Comparison of ENCODE assay signal across 17 cellular contexts in genomic region chr7:141788296-141788695, GRCh38. TPM values are rescaled to one million over a fixed set of nuclear protein-coding genes. Genes with fewer than 3 reads are reported as not detected.
DNase-seq lines count a peak whose midpoint lies in the region; ATAC-seq, FAIRE-seq and TF ChIP-seq lines count a peak whose summit lies in the region.
"Had no signal": no experiment of that assay in that cellular context is flagged by ENCODE, and none has a peak within 500 bp of the region (broad histone marks: within the 10 kb centered on the region; RNA-seq: fewer than 3 reads in every experiment).

No MANE protein-coding gene starts in this region.

- peaks cover 0 to 7% (median 0%) of the 10 kb centered on the region in 11 experiments; a peak in 1 of 22 replicates for H3K9me3 ChIP-seq in BLaER1 treated with 17β-estradiol and CSF1 and Interleukin-3, amounts not matched to agents 10 nM and 100 nM (replicated peaks in 1 of 11)
- H3K9me3 ChIP-seq: BE2C had no signal

- H3K36me3 ChIP-seq in BLaER1 treated with 17β-estradiol and CSF1 and Interleukin-3, amounts not matched to agents 10 nM and 100 nM, result peaks cover 14 to 32% (median 22%) of the 10 kb centered on the region in 11 experiments; a peak in 20 of 22 replicates
- H3K36me3 ChIP-seq: BE2C had no signal

- peaks cover 41% of the 10 kb centered on the region for H3K36me3 Mint-ChIP-seq in activated T-helper 17 cell treated with anti-CD3 and anti-CD28 coated beads, Interleukin-2, amount 50 U/mL, for 72 hours (ENCODE audit: low read depth)
- H3K36me3 Mint-ChIP-seq in type B pancreatic cell, result peaks cover 14% of the 10 kb centered on the region

- no peak overlapping the region for H3K4me3 ChIP-seq in BLaER1 treated with 17β-estradiol and CSF1 and Interleukin-3, amounts not matched to agents 10 nM and 100 nM
- H3K4me3 ChIP-seq: GM23338 had no signal

- peak overlapping the region in 1 of 11 experiments; percentile 39; a peak in 1 of 22 replicates for H3K9ac ChIP-seq in BLaER1 treated with 17β-estradiol and CSF1 and Interleukin-3, amounts not matched to agents 10 nM and 100 nM

- no peaks in the 10 kb centered on the region for H3K27me3 Mint-ChIP-seq in activated T-helper 17 cell treated with anti-CD3 and anti-CD28 coated beads, Interleukin-2, amount 50 U/mL, for 72 hours
- no peaks in the 10 kb centered on the region for H3K27me3 Mint-ChIP-seq in type B pancreatic cell
- H3K27me3 Mint-ChIP-seq: CD4-positive, alpha-beta memory T cell had no signal

- no peak for ATAC-seq in activated T-helper 17 cell treated with anti-CD3 and anti-CD28 coated beads, Interleukin-2, amount 50 U/mL, for 72 hours (replicated peaks)
- ATAC-seq: GM23338 had no signal

- peaks cover 14 to 22% (median 16%) of the 10 kb centered on the region in 10 experiments for H3K4me1 ChIP-seq in BLaER1 treated with 17β-estradiol and CSF1 and Interleukin-3, amounts not matched to agents 10 nM and 100 nM

- peaks cover 0 to 2% (median 0%) of the 10 kb centered on the region in 11 experiments; a peak in 1 of 22 replicates for H4K20me1 ChIP-seq in BLaER1 treated with 17β-estradiol and CSF1 and Interleukin-3, amounts not matched to agents 10 nM and 100 nM

- FAIRE-seq in urothelium cell line (lab: Jason Lieb, UNC), result no peak
- FAIRE-seq: H54, HTR-8/SVneo had no signal

- H3K4me1 Mint-ChIP-seq in activated T-helper 17 cell treated with anti-CD3 and anti-CD28 coated beads, Interleukin-2, amount 50 U/mL, for 72 hours, result no peaks in the 10 kb centered on the region
- H3K4me1 Mint-ChIP-seq in type B pancreatic cell (ENCODE audit: unreplicated experiment), result no peaks in the 10 kb centered on the region
- H3K4me1 Mint-ChIP-seq: GM23338 had no signal

- H3K4me2 ChIP-seq in BLaER1 treated with 17β-estradiol and CSF1 and Interleukin-3, amounts not matched to agents 10 nM and 100 nM, result peak overlapping the region in 10 of 11 experiments; percentile 19 to 67 (median 42); a peak in 19 of 22 replicates
- H3K4me2 ChIP-seq: GM23338 had no signal

- no peak for TF ChIP-seq CTCF in type B pancreatic cell (conservative IDR thresholded peaks at IDR 0.05)

- H3K4me3 Mint-ChIP-seq in activated T-helper 17 cell treated with anti-CD3 and anti-CD28 coated beads, Interleukin-2, amount 50 U/mL, for 72 hours, result no peak overlapping the region
- no peak overlapping the region for H3K4me3 Mint-ChIP-seq in type B pancreatic cell
- H3K4me3 Mint-ChIP-seq: CD14-positive monocyte; CD4-positive, alpha-beta memory T cell; GM23338 had no signal

- H3K27ac ChIP-seq in BLaER1 treated with 17β-estradiol and CSF1 and Interleukin-3, amounts not matched to agents 10 nM and 100 nM, result peak overlapping the region in 4 of 11 experiments; percentile 30 to 56 (median 42); a peak in 2 of 22 replicates

- DNase-seq in lung microvascular endothelial cell (ENCODE audit: low read depth in 2 of 2) (peak; percentile 5 to 92), urothelium cell line (ENCODE audit: low spot score) (no peak), NCI-H1092 treated with DMSO at 0.1 percent for 48 hours (lab: John Stamatoyannopoulos, UW) (no peak), type B pancreatic cell (ENCODE audit: extremely low spot score, unreplicated experiment) (no peak)
- DNase-seq: BE2C; CD4-positive, alpha-beta memory T cell; DMS79 treated with DMSO at 0.1 percent for 48 hours; GF-D8; HCEC 1CT; IMR-90 had no signal

- H3K9me3 Mint-ChIP-seq in activated T-helper 17 cell treated with anti-CD3 and anti-CD28 coated beads, Interleukin-2, amount 50 U/mL, for 72 hours, result no peaks in the 10 kb centered on the region
- H3K9me3 Mint-ChIP-seq in type B pancreatic cell, result no peaks in the 10 kb centered on the region
- H3K9me3 Mint-ChIP-seq: CD4-positive, alpha-beta memory T cell; GM23338 had no signal

- no peaks in the 10 kb centered on the region for H3K27me3 ChIP-seq in BLaER1 treated with 17β-estradiol and CSF1 and Interleukin-3, amounts not matched to agents 10 nM and 100 nM
- H3K27me3 ChIP-seq: BE2C had no signal

- H3K27ac Mint-ChIP-seq in activated T-helper 17 cell treated with anti-CD3 and anti-CD28 coated beads, Interleukin-2, amount 50 U/mL, for 72 hours, result peak overlapping the region; percentile 40
- no peak overlapping the region for H3K27ac Mint-ChIP-seq in type B pancreatic cell
- H3K27ac Mint-ChIP-seq: CD14-positive monocyte, GM23338 had no signal

RNA-seq across cellular contexts. Expression of gene TAS2R5, which starts 1.7 kb away (rescaled TPM):
- 1 to 10 TPM; 1.1 to 2.4 TPM for total RNA-seq in activated T-helper 17 cell treated with anti-CD3 and anti-CD28 coated beads, Interleukin-2, amount 50 U/mL, for 72 hours
- total RNA-seq in lung microvascular endothelial cell (0.22 and 0.40 TPM in 2 replicates), type B pancreatic cell (ENCODE audit: low replicate concordance) (2.5 and 3.3 TPM in 2 replicates)
- total RNA-seq: A172 had no signal

RNA-seq across cellular contexts. Expression of gene TAS2R4, which starts 11.8 kb away (rescaled TPM):
- 1 to 10 TPM; 1.3 to 2.8 TPM for total RNA-seq in activated T-helper 17 cell treated with anti-CD3 and anti-CD28 coated beads, Interleukin-2, amount 50 U/mL, for 72 hours
- total RNA-seq in lung microvascular endothelial cell (0.22 and 0.40 TPM in 2 replicates), type B pancreatic cell (ENCODE audit: low replicate concordance) (1.00 and 2.2 TPM in 2 replicates)

RNA-seq across cellular contexts. Expression of gene TAS2R3, which starts 24.4 kb away (rescaled TPM):
- 1 to 10 TPM; 1.4 to 3.8 TPM for total RNA-seq in activated T-helper 17 cell treated with anti-CD3 and anti-CD28 coated beads, Interleukin-2, amount 50 U/mL, for 72 hours
- 0.44 and 0.60 TPM in 2 replicates for total RNA-seq in lung microvascular endothelial cell
- 1.2 and 3.2 TPM in 2 replicates for total RNA-seq in type B pancreatic cell (ENCODE audit: low replicate concordance)
- total RNA-seq: A172 had no signal

RNA-seq across cellular contexts. Expression of gene SSBP1, which starts 50.1 kb away (rescaled TPM):
- 100 to 1,000 TPM; 139 to 213 TPM for total RNA-seq in activated T-helper 17 cell treated with anti-CD3 and anti-CD28 coated beads, Interleukin-2, amount 50 U/mL, for 72 hours
- total RNA-seq in lung microvascular endothelial cell (91.5 and 117 TPM in 2 replicates), type B pancreatic cell (ENCODE audit: low replicate concordance) (107 and 116 TPM in 2 replicates)

RNA-seq across cellular contexts. Expression of gene PRSS37, which starts 53.0 kb away (rescaled TPM):
- not detected for total RNA-seq in activated T-helper 17 cell treated with anti-CD3 and anti-CD28 coated beads, Interleukin-2, amount 50 U/mL, for 72 hours
- total RNA-seq in lung microvascular endothelial cell, result not detected in 2 replicates
- not detected in 2 replicates for total RNA-seq in type B pancreatic cell (ENCODE audit: low replicate concordance)
- total RNA-seq: A172; CD4-positive, alpha-beta memory T cell; GM23338; IMR-90 had no signal

Comparison
In these comparisons a context has a peak if more than half of its experiments do, and no peak if none do; other contexts are left out.
1. DNase-seq: peak in lung microvascular endothelial cell (2 of 2); none in urothelium cell line (single experiment), NCI-H1092 treated with DMSO at 0.1 percent for 48 hours (single experiment) and type B pancreatic cell (single experiment).